21 cellular contexts compared by ENCODE assay signal in the genomic region with DNA sequence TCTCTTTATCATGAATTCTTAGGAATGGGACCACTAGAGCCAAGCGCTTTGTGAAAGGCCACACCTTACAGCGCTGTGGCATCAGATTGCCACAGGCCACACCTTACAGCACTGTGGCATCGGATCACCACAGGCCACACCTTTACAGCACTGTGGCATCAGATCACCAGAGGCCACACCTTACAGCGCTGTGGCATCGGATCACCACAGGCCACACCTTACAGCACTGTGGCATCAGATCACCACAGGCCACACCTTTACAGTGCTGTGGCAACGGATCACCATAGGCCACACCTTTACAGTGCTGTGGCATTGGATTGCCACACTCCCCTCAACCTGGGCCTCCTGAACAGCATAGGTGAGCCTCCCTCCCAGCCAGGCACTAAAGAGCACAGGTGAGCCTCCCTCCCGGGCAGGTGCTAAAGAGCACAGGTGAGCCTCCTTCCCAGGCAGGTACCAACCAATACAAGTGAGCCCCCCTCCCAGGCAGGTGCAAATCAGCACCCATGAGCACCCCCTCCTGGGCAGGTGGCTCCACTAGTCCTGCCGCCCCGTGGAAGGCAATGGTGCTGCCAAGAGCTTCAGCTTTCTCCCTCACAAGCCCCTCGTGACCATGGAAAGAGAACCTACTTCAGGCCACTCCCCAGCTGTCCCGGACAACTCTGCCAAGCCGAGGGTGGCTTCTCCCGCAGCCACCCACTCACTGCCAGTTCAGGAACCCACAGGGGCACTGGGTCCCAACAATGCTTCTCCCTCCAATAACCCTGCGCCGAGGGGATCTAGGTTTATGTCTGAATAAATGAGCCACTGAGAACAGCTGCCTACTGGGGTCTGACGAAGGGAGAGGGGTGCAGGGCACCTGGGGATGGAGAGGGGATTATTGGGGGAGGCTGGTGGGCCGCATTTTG. TPM values are rescaled to one million over a fixed set of nuclear protein-coding genes. Genes with fewer than 3 reads are reported as not detected.
DNase-seq lines count a peak whose midpoint lies in the region; ATAC-seq and TF ChIP-seq lines count a peak whose summit lies in the region.
"Had no signal": no experiment of that assay in that cellular context is flagged by ENCODE, and none has a peak within 500 bp of the region (broad histone marks: within the 10 kb centered on the region; RNA-seq: fewer than 3 reads in every experiment).

No MANE protein-coding gene starts in this region.

- no peak overlapping the region for H3K4me3 ChIP-seq in heart right ventricle
- H3K4me3 ChIP-seq in upper lobe of right lung, result no peak overlapping the region
- H3K4me3 ChIP-seq: A549, cardiac muscle cell, GM23248, psoas muscle had no signal

- no peaks in the 10 kb centered on the region for H3K27me3 Mint-ChIP-seq in type B pancreatic cell
- no peaks in the 10 kb centered on the region for H3K27me3 Mint-ChIP-seq in activated T-cell treated with anti-CD3 and anti-CD28 coated beads, Interleukin-2, amount 50 U/mL, for 24 hours

- H3K27ac ChIP-seq in heart right ventricle (no peak overlapping the region), epithelial cell of prostate (peak overlapping the region; percentile 8), upper lobe of right lung (no peak overlapping the region)
- H3K27ac ChIP-seq: A549, C4-2B, cardiac muscle cell, GM23248, psoas muscle had no signal

- 92 to 93% methylated on average over 17 of the region's 17 CpGs for WGBS in heart right ventricle, 2 donors

- H3K4me1 ChIP-seq in heart right ventricle, result no peaks in the 10 kb centered on the region
- H3K4me1 ChIP-seq in upper lobe of right lung, result no peaks in the 10 kb centered on the region
- H3K4me1 ChIP-seq: A549, psoas muscle had no signal

- no peak overlapping the region for H3K4me3 Mint-ChIP-seq in type B pancreatic cell
- no peak overlapping the region for H3K4me3 Mint-ChIP-seq in activated T-cell treated with anti-CD3 and anti-CD28 coated beads, Interleukin-2, amount 50 U/mL, for 24 hours
- H3K4me3 Mint-ChIP-seq: nephron; stimulated activated effector memory CD8-positive, alpha-beta T cell treated with anti-CD3 and anti-CD28 coated beads, Interleukin-12 subunit alpha, Interleukin-12 subunit beta, amount 100 ng/mL, for 72 hours; T-helper 1 cell treated with Interleukin-12 subunit alpha and Interleukin-12 subunit beta and Interleukin-4 antibody, amounts not matched to agents 30 μg/mL and 1 μg/mL, for 36 hours had no signal

- no peaks in the 10 kb centered on the region for H3K27me3 ChIP-seq in heart right ventricle
- H3K27me3 ChIP-seq in upper lobe of right lung, result no peaks in the 10 kb centered on the region
- H3K27me3 ChIP-seq: cardiac muscle cell had no signal

- no peak overlapping the region for H3K27ac Mint-ChIP-seq in type B pancreatic cell
- no peak overlapping the region for H3K27ac Mint-ChIP-seq in activated T-cell treated with anti-CD3 and anti-CD28 coated beads, Interleukin-2, amount 50 U/mL, for 24 hours
- H3K27ac Mint-ChIP-seq: nephron; stimulated activated effector memory CD8-positive, alpha-beta T cell treated with anti-CD3 and anti-CD28 coated beads, Interleukin-12 subunit alpha, Interleukin-12 subunit beta, amount 100 ng/mL, for 72 hours; T-helper 1 cell treated with Interleukin-12 subunit alpha and Interleukin-12 subunit beta and Interleukin-4 antibody, amounts not matched to agents 30 μg/mL and 1 μg/mL, for 36 hours had no signal

- H3K9me3 Mint-ChIP-seq in type B pancreatic cell, result no peaks in the 10 kb centered on the region
- H3K9me3 Mint-ChIP-seq in activated T-cell treated with anti-CD3 and anti-CD28 coated beads, Interleukin-2, amount 50 U/mL, for 24 hours, result no peaks in the 10 kb centered on the region
- H3K9me3 Mint-ChIP-seq: nephron; stimulated activated effector memory CD8-positive, alpha-beta T cell treated with anti-CD3 and anti-CD28 coated beads, Interleukin-12 subunit alpha, Interleukin-12 subunit beta, amount 100 ng/mL, for 72 hours; T-helper 1 cell treated with Interleukin-12 subunit alpha and Interleukin-12 subunit beta and Interleukin-4 antibody, amounts not matched to agents 30 μg/mL and 1 μg/mL, for 36 hours had no signal

- intact Hi-C loops in Right ventricle myocardium superior (cut with DNase I), result no loop called here
- intact Hi-C loops in heart right ventricle (cut with DNase I), result no loop called here
- intact Hi-C loops in upper lobe of right lung (cut with DNase I), result no loop called here

- H3K9me3 ChIP-seq in heart right ventricle (no peaks in the 10 kb centered on the region), upper lobe of right lung (no peaks in the 10 kb centered on the region)
- H3K9me3 ChIP-seq: A549, psoas muscle had no signal

- ATAC-seq in Right ventricle myocardium superior (ENCODE audit: poor library complexity) (no peak), heart right ventricle (no peak), upper lobe of right lung (no peak), GM21381 (IDR thresholded peaks at IDR 0.05; ENCODE audit: unreplicated experiment) (no peak)
- ATAC-seq: A549; psoas muscle; stimulated activated effector memory CD8-positive, alpha-beta T cell treated with anti-CD3 and anti-CD28 coated beads, Interleukin-12 subunit alpha, Interleukin-12 subunit beta, amount 100 ng/mL, for 72 hours had no signal

- H3K4me1 Mint-ChIP-seq in type B pancreatic cell (ENCODE audit: unreplicated experiment), result no peaks in the 10 kb centered on the region
- no peaks in the 10 kb centered on the region for H3K4me1 Mint-ChIP-seq in activated T-cell treated with anti-CD3 and anti-CD28 coated beads, Interleukin-2, amount 50 U/mL, for 24 hours (ENCODE audit: low read depth)
- H3K4me1 Mint-ChIP-seq: nephron; stimulated activated effector memory CD8-positive, alpha-beta T cell treated with anti-CD3 and anti-CD28 coated beads, Interleukin-12 subunit alpha, Interleukin-12 subunit beta, amount 100 ng/mL, for 72 hours had no signal

- H3K36me3 ChIP-seq in heart right ventricle (peaks cover 0 to 64% (median 24%) of the 10 kb centered on the region in 9 donors), upper lobe of right lung (peaks cover 39% of the 10 kb centered on the region)
- H3K36me3 ChIP-seq: cardiac muscle cell had no signal

- DNase-seq in Right ventricle myocardium superior, result peak; percentile 30
- no peak for DNase-seq in heart right ventricle
- DNase-seq in NCI-H69 (lab: John Stamatoyannopoulos, UW), result peak; percentile 32
- no peak for DNase-seq in epithelial cell of prostate (ENCODE audit: low read depth, low spot score)
- peak; percentile 43 for DNase-seq in upper lobe of right lung
- no peak for DNase-seq in type B pancreatic cell (ENCODE audit: extremely low spot score, unreplicated experiment)
- DNase-seq in activated T-cell treated with anti-CD3 and anti-CD28 coated beads, Interleukin-2, amount 50 U/mL, for 24 hours, result no peak
- DNase-seq: activated CD8-positive, alpha-beta memory T cell treated with anti-CD3 and anti-CD28 coated beads for 24 hours; DMS 273 treated with DMSO at 0.1 percent for 48 hours; GM23248; NCI-H187; NCI-H345; psoas muscle; SIG-M5 had no signal

- no peak for TF ChIP-seq CTCF in heart right ventricle (IDR thresholded peaks at IDR 0.05)
- TF ChIP-seq CTCF in upper lobe of right lung (IDR thresholded peaks at IDR 0.05), result no peak
- no peak for TF ChIP-seq CTCF in type B pancreatic cell (conservative IDR thresholded peaks at IDR 0.05)

- peaks cover 9% of the 10 kb centered on the region for H3K36me3 Mint-ChIP-seq in type B pancreatic cell
- peaks cover 55% of the 10 kb centered on the region for H3K36me3 Mint-ChIP-seq in activated T-cell treated with anti-CD3 and anti-CD28 coated beads, Interleukin-2, amount 50 U/mL, for 24 hours (ENCODE audit: low read depth)

RNA-seq across cellular contexts. Expression of a gene that starts 46.7 kb away (rescaled TPM):
- total RNA-seq in Right ventricle myocardium superior (3.8 TPM), heart right ventricle (1 to 10 TPM; 2.0 to 5.8 (median 3.2) TPM), upper lobe of right lung (7.4 TPM), type B pancreatic cell (ENCODE audit: low replicate concordance) (8.5 and 8.8 TPM in 2 replicates)
- 1 to 10 TPM; 1.0 to 4.1 TPM for polyA plus RNA-seq in heart right ventricle

Comparison
In these comparisons a context has a peak if more than half of its experiments do, and no peak if none do; other contexts are left out.
1. DNase-seq: peak in Right ventricle myocardium superior (single experiment), NCI-H69 (single experiment) and upper lobe of right lung (single experiment); none in heart right ventricle (0 of 2), epithelial cell of prostate (single experiment), type B pancreatic cell (single experiment) and activated T-cell treated with anti-CD3 and anti-CD28 coated beads, Interleukin-2, amount 50 U/mL, for 24 hours (single experiment).